1 cellular context compared by ENCODE assay signal in genomic region chr2:173965372-173966025, GRCh38.
TF ChIP-seq lines count a peak whose summit lies in the region.

TSS of gene SP3 (minus strand) at chr2:173965373. CDS start at chr2:173965171, 202 bp downstream.

TF ChIP-seq in HEK293, 187 proteins besides CTCF, POLR2A, EP300 and RAD21 (continued from another document and continues in another):
- TF ChIP-seq ZNF2 (tag by site-specific recombination; IDR thresholded peaks at IDR 0.05) (no peak; the same call in 1 of the 2 replicates), ZBTB17 (tag by site-specific recombination; IDR thresholded peaks at IDR 0.05) (peak; percentile 66), ZNF580 (tag by site-specific recombination; IDR thresholded peaks at IDR 0.05) (no peak), ZNF19 (tag by site-specific recombination; IDR thresholded peaks at IDR 0.05; ENCODE audit: low read depth) (no peak), ZEB2 (tag by site-specific recombination; IDR thresholded peaks at IDR 0.05) (peak; percentile 61), ZNF391 (tag by site-specific recombination; IDR thresholded peaks at IDR 0.05; ENCODE audit: borderline replicate concordance, low read depth) (peak; percentile 69; the same call in 1 of the 2 replicates), ZNF26 (tag by site-specific recombination; IDR thresholded peaks at IDR 0.05) (no peak), YY2 (tag by site-specific recombination; IDR thresholded peaks at IDR 0.05) (no peak), ZNF221 (tag by site-specific recombination; IDR thresholded peaks at IDR 0.05; ENCODE audit: borderline replicate concordance) (no peak), ZNF324 (tag by site-specific recombination; IDR thresholded peaks at IDR 0.05) (no peak), EGR2 (tag by site-specific recombination; IDR thresholded peaks at IDR 0.05; ENCODE audit: low read depth) (0 out of 2 replicates have a peak, but pooled peaks have one; percentile 15), ZNF223 (tag by site-specific recombination; IDR thresholded peaks at IDR 0.05) (no peak), ZNF280D (tag by site-specific recombination; IDR thresholded peaks at IDR 0.05) (no peak), ZNF404 (tag by site-specific recombination; IDR thresholded peaks at IDR 0.05) (no peak), ZNF513 (tag by site-specific recombination; IDR thresholded peaks at IDR 0.05) (no peak), ZNF658 (tag by site-specific recombination; IDR thresholded peaks at IDR 0.05) (no peak), ZNF624 (tag by site-specific recombination; IDR thresholded peaks at IDR 0.05) (no peak), ZNF132 (tag by site-specific recombination; IDR thresholded peaks at IDR 0.05; ENCODE audit: borderline replicate concordance) (no peak), OVOL3 (tag by site-specific recombination; IDR thresholded peaks at IDR 0.05) (no peak), PRDM1 (tag by site-specific recombination; IDR thresholded peaks at IDR 0.05) (no peak), PRDM6 (tag by site-specific recombination; IDR thresholded peaks at IDR 0.05) (no peak), ZNF626 (tag by site-specific recombination; IDR thresholded peaks at IDR 0.05) (no peak), PRDM2 (tag by site-specific recombination; IDR thresholded peaks at IDR 0.05; ENCODE audit: borderline replicate concordance) (no peak), ZNF175 (tag by site-specific recombination; IDR thresholded peaks at IDR 0.05) (no peak), ZNF514 (tag by site-specific recombination; IDR thresholded peaks at IDR 0.05) (no peak), GLIS2 (tag by site-specific recombination; IDR thresholded peaks at IDR 0.05) (peak; percentile 85; the same call in 1 of the 2 replicates), ZBTB49 (tag by site-specific recombination; IDR thresholded peaks at IDR 0.05; ENCODE audit: low read depth) (no peak), ZNF558 (tag by site-specific recombination; IDR thresholded peaks at IDR 0.05) (no peak), ZNF280C (tag by site-specific recombination; IDR thresholded peaks at IDR 0.05) (no peak), BCL11B (tag by site-specific recombination; IDR thresholded peaks at IDR 0.05; ENCODE audit: low read depth) (no peak), ZFP69B (tag by site-specific recombination; IDR thresholded peaks at IDR 0.05) (no peak), ZNF433 (tag by site-specific recombination; IDR thresholded peaks at IDR 0.05; ENCODE audit: low read depth) (no peak), KLF8 (tag by site-specific recombination; IDR thresholded peaks at IDR 0.05) (no peak; the same call in 1 of the 2 replicates), ZNF18 (tag by site-specific recombination; IDR thresholded peaks at IDR 0.05) (no peak), SCRT1 (tag by site-specific recombination; IDR thresholded peaks at IDR 0.05; ENCODE audit: borderline replicate concordance) (no peak), ZNF394 (tag by site-specific recombination; IDR thresholded peaks at IDR 0.05; ENCODE audit: borderline replicate concordance) (peak; percentile 44; the same call in 1 of the 2 replicates), SALL2 (tag by site-specific recombination; IDR thresholded peaks at IDR 0.05; ENCODE audit: borderline replicate concordance) (no peak)
